ENCODE assay signal across 12 cellular contexts in genomic region chr10:79065853-79066252, GRCh38. TPM values are rescaled to one million over a fixed set of nuclear protein-coding genes. Genes with fewer than 3 reads are reported as not detected.
A peak's percentile ranks its signal among the peaks of the same experiment; 100 is the strongest.
DNase-seq lines count a peak whose midpoint lies in the region; ATAC-seq, FAIRE-seq and TF ChIP-seq lines count a peak whose summit lies in the region.
"Had no signal": no experiment of that assay in that cellular context is flagged by ENCODE, and none has a peak within 500 bp of the region (broad histone marks: within the 10 kb centered on the region; RNA-seq: fewer than 3 reads in every experiment).

No MANE protein-coding gene starts in this region.

- peaks cover 0 to 55% (median 32%) of the 10 kb centered on the region in 4 donors for H3K4me1 Mint-ChIP-seq in CD4-positive, CD25-positive, alpha-beta regulatory T cell
- H3K4me1 Mint-ChIP-seq in activated T-helper 17 cell treated with anti-CD3 and anti-CD28 coated beads, Interleukin-2, amount 50 U/mL, for 72 hours: peaks cover 29% of the 10 kb centered on the region
- peaks cover 24 to 58% (median 40%) of the 10 kb centered on the region in 7 donors for H3K4me1 Mint-ChIP-seq in naive thymus-derived CD4-positive, alpha-beta T cell
- H3K4me1 Mint-ChIP-seq in nephron progenitor cell: peaks cover 53% of the 10 kb centered on the region

- H3K27ac Mint-ChIP-seq in CD4-positive, CD25-positive, alpha-beta regulatory T cell: peak overlapping the region in 2 of 3 donors; percentile 65 to 81
- H3K27ac Mint-ChIP-seq in activated T-helper 17 cell treated with anti-CD3 and anti-CD28 coated beads, Interleukin-2, amount 50 U/mL, for 72 hours: peak overlapping the region; percentile 58
- peak overlapping the region in 8 of 9 donors; percentile 18 to 91 (median 72) for H3K27ac Mint-ChIP-seq in naive thymus-derived CD4-positive, alpha-beta T cell
- H3K27ac Mint-ChIP-seq in nephron progenitor cell: no peak overlapping the region
- H3K27ac Mint-ChIP-seq: activated T-cell treated with anti-CD3 and anti-CD28 coated beads, Interleukin-2, amount 50 U/mL, for 72 hours had no signal

- no peak for TF ChIP-seq POLR2A in A549 (IDR thresholded peaks at IDR 0.05; ENCODE audit: low read length)

- peaks cover 11% of the 10 kb centered on the region for H3K4me1 ChIP-seq in A549
- H3K4me1 ChIP-seq in CD4-positive, CD25-positive, alpha-beta regulatory T cell (ENCODE audit: control insufficient read depth, insufficient read depth, low read length, poor library complexity, severe bottlenecking): peaks cover 47% of the 10 kb centered on the region
- peaks cover 12 to 30% of the 10 kb centered on the region in 2 donors for H3K4me1 ChIP-seq in naive thymus-derived CD4-positive, alpha-beta T cell (ENCODE audit: control insufficient read depth in 2 of 2, insufficient read depth in 2 of 2, low read length in 2 of 2)
- H3K4me1 ChIP-seq in SJCRH30: 0 out of 2 replicates have a peak, but pooled peaks cover 6% of the 10 kb centered on the region

- H3K4me3 Mint-ChIP-seq in CD4-positive, CD25-positive, alpha-beta regulatory T cell: peak overlapping the region; percentile 78 to 95 (median 92)
- H3K4me3 Mint-ChIP-seq in activated T-helper 17 cell treated with anti-CD3 and anti-CD28 coated beads, Interleukin-2, amount 50 U/mL, for 72 hours: peak overlapping the region; percentile 80
- H3K4me3 Mint-ChIP-seq in naive thymus-derived CD4-positive, alpha-beta T cell: peak overlapping the region; percentile 19 to 97 (median 87)
- no peak overlapping the region for H3K4me3 Mint-ChIP-seq in nephron progenitor cell

- peak overlapping the region; percentile 98; the same call in 1 of the 3 replicates for H3K4me2 ChIP-seq in A549

- no peaks in the 10 kb centered on the region for H3K27me3 ChIP-seq in CD4-positive, CD25-positive, alpha-beta regulatory T cell (ENCODE audit: control insufficient read depth, insufficient read depth, low read length)
- H3K27me3 ChIP-seq in naive thymus-derived CD4-positive, alpha-beta T cell (ENCODE audit: control insufficient read depth in 2 of 2, insufficient read depth in 2 of 2, low read length in 2 of 2): no peaks in the 10 kb centered on the region
- H3K27me3 ChIP-seq in SJCRH30: no peaks in the 10 kb centered on the region
- H3K27me3 ChIP-seq: left lung had no signal

- POLR2A ChIA-PET in A549 (lab: Yijun Ruan, JAX): interaction anchor here (7.1 kb wide), 1 partner anchor 92 kb away, joined by 42 read pairs; no protein-coding TSS in a partner anchor
- POLR2A ChIA-PET in naive thymus-derived CD4-positive, alpha-beta T cell (lab: Charles Lee): interaction anchor here (0.6 to 1.6 kb wide), 6 partner anchors 13 to 1387 kb away, joined by 3 to 5 read pairs (median 3); no protein-coding TSS in a partner anchor

- no peak for FAIRE-seq in A549 (lab: Jason Lieb, UNC)

- TF ChIP-seq EP300 in A549 (IDR thresholded peaks at IDR 0.05): no peak

- H3K4me3 ChIP-seq in A549 (no peak overlapping the region), SJCRH30 (no peak overlapping the region)
- H3K4me3 ChIP-seq in CD4-positive, CD25-positive, alpha-beta regulatory T cell (ENCODE audit: low read depth, low read length): no peak overlapping the region
- H3K4me3 ChIP-seq in naive thymus-derived CD4-positive, alpha-beta T cell (ENCODE audit: low read length): no peak overlapping the region

- H3K9me3 ChIP-seq in A549: no peaks in the 10 kb centered on the region
- H3K9me3 ChIP-seq in CD4-positive, CD25-positive, alpha-beta regulatory T cell (ENCODE audit: control insufficient read depth in 2 of 2, low read length in 2 of 2): no peaks in the 10 kb centered on the region
- no peaks in the 10 kb centered on the region for H3K9me3 ChIP-seq in naive thymus-derived CD4-positive, alpha-beta T cell (ENCODE audit: control insufficient read depth in 2 of 3, low read length in 3 of 3)
- H3K9me3 ChIP-seq in SJCRH30 (replicated peaks): no peaks in the 10 kb centered on the region
- H3K9me3 ChIP-seq: left lung had no signal

- H3K27ac ChIP-seq in A549: peak overlapping the region in 1 of 2 experiments; percentile 98; a peak in 2 of 6 replicates
- H3K27ac ChIP-seq in CD4-positive, CD25-positive, alpha-beta regulatory T cell (ENCODE audit: insufficient read depth, low read length, poor library complexity, severe bottlenecking): peak overlapping the region; percentile 81
- peak overlapping the region; percentile 81 for H3K27ac ChIP-seq in naive thymus-derived CD4-positive, alpha-beta T cell (ENCODE audit: low read depth, low read length)
- no peak overlapping the region for H3K27ac ChIP-seq in SJCRH30

- H3K36me3 Mint-ChIP-seq in CD4-positive, CD25-positive, alpha-beta regulatory T cell: no peaks in the 10 kb centered on the region
- H3K36me3 Mint-ChIP-seq in activated T-helper 17 cell treated with anti-CD3 and anti-CD28 coated beads, Interleukin-2, amount 50 U/mL, for 72 hours (ENCODE audit: low read depth): peaks cover 5% of the 10 kb centered on the region
- H3K36me3 Mint-ChIP-seq in naive thymus-derived CD4-positive, alpha-beta T cell: peaks cover 0 to 2% (median 0%) of the 10 kb centered on the region in 5 donors
- no peaks in the 10 kb centered on the region for H3K36me3 Mint-ChIP-seq in nephron progenitor cell (ENCODE audit: low read depth)

- CTCF ChIA-PET in A549 (lab: Yijun Ruan, JAX): interaction anchor here (0.7 to 34.5 kb wide), 20 partner anchors 10 to 1018 kb away, joined by 3 to 373 read pairs (median 4); no protein-coding TSS in a partner anchor
- CTCF ChIA-PET in naive thymus-derived CD4-positive, alpha-beta T cell (lab: Charles Lee): interaction anchor here (1.4 to 1.5 kb wide), 2 partner anchors 14 to 1018 kb away, joined by 5 to 6 read pairs; no protein-coding TSS in a partner anchor

- TF ChIP-seq CTCF in A549 (IDR thresholded peaks at IDR 0.05): no peak
- TF ChIP-seq CTCF in nephron progenitor cell (IDR thresholded peaks at IDR 0.05): no peak

- peaks cover 0 to 2% (median 0%) of the 10 kb centered on the region in 7 donors for H3K9me3 Mint-ChIP-seq in CD4-positive, CD25-positive, alpha-beta regulatory T cell
- no peaks in the 10 kb centered on the region for H3K9me3 Mint-ChIP-seq in activated T-helper 17 cell treated with anti-CD3 and anti-CD28 coated beads, Interleukin-2, amount 50 U/mL, for 72 hours
- H3K9me3 Mint-ChIP-seq in naive thymus-derived CD4-positive, alpha-beta T cell: no peaks in the 10 kb centered on the region
- no peaks in the 10 kb centered on the region for H3K9me3 Mint-ChIP-seq in nephron progenitor cell
- H3K9me3 Mint-ChIP-seq: activated T-cell treated with anti-CD3 and anti-CD28 coated beads, Interleukin-2, amount 50 U/mL, for 72 hours had no signal

- peaks cover 11% of the 10 kb centered on the region for H3K27me3 Mint-ChIP-seq in CD4-positive, CD25-positive, alpha-beta regulatory T cell
- no peaks in the 10 kb centered on the region for H3K27me3 Mint-ChIP-seq in activated T-helper 17 cell treated with anti-CD3 and anti-CD28 coated beads, Interleukin-2, amount 50 U/mL, for 72 hours
- peaks cover 0 to 9% (median 0%) of the 10 kb centered on the region in 5 donors for H3K27me3 Mint-ChIP-seq in naive thymus-derived CD4-positive, alpha-beta T cell
- H3K27me3 Mint-ChIP-seq in nephron progenitor cell (ENCODE audit: low read depth, poor library complexity): peaks cover 8% of the 10 kb centered on the region

- DNase-seq in A549 (ENCODE audit: low read depth in 1 of 2, low spot score in 1 of 2) (no peak), nephron progenitor cell (no peak), SJCRH30 (no peak)
- no peak for DNase-seq in CD4-positive, CD25-positive, alpha-beta regulatory T cell
- DNase-seq in naive thymus-derived CD4-positive, alpha-beta T cell: no peak
- no peak for DNase-seq in stimulated activated CD4-positive, alpha-beta T cell treated with anti-CD3 and anti-CD28 coated beads, Interleukin-4, amount 100 ng/mL, for 24 hours
- DNase-seq: activated CD4-positive, alpha-beta T cell treated with anti-CD3 and anti-CD28 coated beads for 1 hour; activated T-cell treated with anti-CD3 and anti-CD28 coated beads, Interleukin-2, amount 50 U/mL, for 72 hours; C1 segment of cervical spinal cord; NCI-H2029 treated with DMSO at 0.1 percent for 48 hours had no signal

- no peaks in the 10 kb centered on the region for H3K36me3 ChIP-seq in CD4-positive, CD25-positive, alpha-beta regulatory T cell (ENCODE audit: control insufficient read depth, insufficient read depth, low read length)
- no peaks in the 10 kb centered on the region for H3K36me3 ChIP-seq in naive thymus-derived CD4-positive, alpha-beta T cell (ENCODE audit: control insufficient read depth in 2 of 3, insufficient read depth in 3 of 3, low read length in 3 of 3)
- H3K36me3 ChIP-seq in SJCRH30: no peaks in the 10 kb centered on the region
- H3K36me3 ChIP-seq: left lung had no signal

- WGBS in A549 (ENCODE audit: missing lambda C conversion rate): 89% methylated on average over 2 of the region's 2 CpGs

- no peak for ATAC-seq in A549
- ATAC-seq in CD4-positive, CD25-positive, alpha-beta regulatory T cell (ENCODE audit: low read depth in 2 of 2): no peak
- no peak for ATAC-seq in activated T-helper 17 cell treated with anti-CD3 and anti-CD28 coated beads, Interleukin-2, amount 50 U/mL, for 72 hours (replicated peaks)
- no peak for ATAC-seq in naive thymus-derived CD4-positive, alpha-beta T cell
- ATAC-seq: activated T-cell treated with anti-CD3 and anti-CD28 coated beads, Interleukin-2, amount 50 U/mL, for 72 hours; left lung had no signal

- intact Hi-C loops in naive thymus-derived CD4-positive, alpha-beta T cell (cut with micrococcal nuclease): loop anchor here (2.0 to 10.0 kb wide), 12 partner anchors 71 to 1401 kb away; partner anchors contain the start of genes PPIF (in 1 of the 2), RPS24 (in 1 of the 2) and ZCCHC24 (in 1 of the 2)

- no peak for TF ChIP-seq RAD21 in A549 (conservative IDR thresholded peaks at IDR 0.05 in 1 of 2, IDR thresholded peaks at IDR 0.05 in 1 of 2)

RNA-seq across cellular contexts. Expression of gene ZMIZ1, which starts 2.9 kb away (rescaled TPM):
- 8.1 and 14.7 TPM in 2 replicates for polyA plus RNA-seq in A549 (2011; rRNA removed)
- polyA plus RNA-seq in A549 (2012; cell fraction: cytosol; rRNA removed): 31.6 and 42.1 TPM in 2 replicates
- 63.3 and 68.3 TPM in 2 replicates for polyA plus RNA-seq in A549 (2012; cell fraction: nucleus; rRNA removed)
- polyA plus RNA-seq in A549 (2017; fragmentation: RNase III; extraction: RNeasy Plus Mini Kit Qiagen cat#74134 plus additional on column Dnase treatment): 29.1 to 30.3 TPM (median 30.1 TPM) in 3 replicates
- polyA minus RNA-seq in A549 (2011; rRNA and poly(A)+ RNA removed): 16.1 and 17.8 TPM in 2 replicates
- total RNA-seq in CD4-positive, CD25-positive, alpha-beta regulatory T cell: 34.8 TPM
- 1 to 10 TPM; 1.5 to 2.3 (median 1.9) TPM for polyA plus RNA-seq in CD4-positive, CD25-positive, alpha-beta regulatory T cell
- total RNA-seq in activated T-helper 17 cell treated with anti-CD3 and anti-CD28 coated beads, Interleukin-2, amount 50 U/mL, for 72 hours: 10 to 100 TPM; 32.9 to 82.6 TPM
- 10 to 100 TPM; 13.5 to 57.2 (median 24.5) TPM for total RNA-seq in naive thymus-derived CD4-positive, alpha-beta T cell
- 1 to 10 TPM; 1.8 to 4.2 TPM for polyA plus RNA-seq in naive thymus-derived CD4-positive, alpha-beta T cell
- total RNA-seq in SJCRH30 (2014; rRNA removed; shearing (Covaris generic)): 11.5 and 13.6 TPM in 2 replicates
